22 cellular contexts compared by ENCODE assay signal in the genomic region with DNA sequence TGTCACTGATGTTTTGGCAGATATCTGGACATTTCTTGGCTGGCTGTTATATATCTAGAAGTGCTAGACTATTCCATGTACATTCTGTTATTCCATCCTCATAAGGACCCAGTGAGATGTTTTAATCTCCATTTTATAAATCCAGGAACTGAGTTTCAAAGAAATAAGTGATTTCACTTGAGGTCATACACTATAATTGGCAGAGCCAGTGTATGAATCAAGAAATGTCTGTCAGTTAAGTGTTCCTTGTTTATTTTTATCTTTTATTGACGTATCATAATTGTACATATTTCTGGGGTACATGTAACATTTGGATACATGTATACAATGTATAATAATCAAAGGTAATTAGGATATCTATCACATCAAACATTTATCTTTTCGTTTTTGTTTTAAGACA.
DNase-seq lines count a peak whose midpoint lies in the region; ATAC-seq and TF ChIP-seq lines count a peak whose summit lies in the region.
"Had no signal": no experiment of that assay in that cellular context is flagged by ENCODE, and none has a peak within 500 bp of the region (broad histone marks: within the 10 kb centered on the region; RNA-seq: fewer than 3 reads in every experiment).

No MANE protein-coding gene starts in this region.

- no peaks in the 10 kb centered on the region for H3K9me3 ChIP-seq in adrenal gland (replicated peaks in 1 of 3)
- H3K9me3 ChIP-seq: BE2C had no signal

- no peak for TF ChIP-seq POLR2A in adrenal gland (IDR thresholded peaks at IDR 0.05)

- DNase-seq in adrenal gland, result no peak
- no peak for DNase-seq in left colon
- no peak for DNase-seq in dermis blood vessel endothelial cell
- no peak for DNase-seq in H7
- no peak for DNase-seq in GM13976 (ENCODE audit: low spot score)
- DNase-seq: 8988T; ACHN; BE2C; C1 segment of cervical spinal cord; CD4-positive, alpha-beta memory T cell; CD4-positive, CD25-positive, alpha-beta regulatory T cell; CD8-positive, alpha-beta memory T cell; COR-L47; DMS 273 treated with DMSO at 0.1 percent for 48 hours; DMS153; DMS53; DMS79; DND-41; EL; GDM1 had no signal

- 51 to 73% (median 55%) methylated on average over 2 of the region's 2 CpGs for WGBS in adrenal gland, 4 donors

- peak overlapping the region in 4 of 5 donors; percentile 19 to 61 (median 40) for H3K27ac ChIP-seq in adrenal gland
- H3K27ac ChIP-seq: BLaER1 had no signal

- TF ChIP-seq CTCF in adrenal gland (IDR thresholded peaks at IDR 0.05), result no peak
- no peak for TF ChIP-seq CTCF in GM13976 (IDR thresholded peaks at IDR 0.05; ENCODE audit: borderline replicate concordance, control extremely low read depth, extremely low read depth, insufficient read depth, missing control alignments)

- intact Hi-C loops in adrenal gland (cut with DNase I), result no loop called here
- intact Hi-C loops in left colon (cut with DNase I, micrococcal nuclease), result no loop called here

- no peaks in the 10 kb centered on the region for H3K36me3 ChIP-seq in adrenal gland (replicated peaks in 1 of 2)
- no peaks in the 10 kb centered on the region for H3K36me3 ChIP-seq in H7 (replicated peaks; ENCODE audit: control insufficient read depth, insufficient read depth, low read length)
- H3K36me3 ChIP-seq: BE2C, BLaER1 had no signal

- ATAC-seq in left colon, result peak; percentile 66

- H3K4me3 ChIP-seq in adrenal gland (no peak overlapping the region), H7 (ENCODE audit: insufficient read depth, low read depth, low read length) (no peak overlapping the region)
- H3K4me3 ChIP-seq: BLaER1, GM12878 had no signal

- H3K4me1 ChIP-seq in adrenal gland (replicated peaks in 1 of 2), result no peaks in the 10 kb centered on the region
- H3K4me1 ChIP-seq: BE2C, BLaER1 had no signal

- no peaks in the 10 kb centered on the region for H3K27me3 ChIP-seq in adrenal gland
- no peaks in the 10 kb centered on the region for H3K27me3 ChIP-seq in H7 (ENCODE audit: control insufficient read depth, insufficient read depth, low read length)
- H3K27me3 ChIP-seq: BE2C, BLaER1 had no signal

- in situ Hi-C loops in GM13976 (cut with MboI; ENCODE audit: low sequenced_read_pairs, unreplicated experiment), result no loop called here
